ENCODE assay signal across 9 cellular contexts in genomic region chr12:91778938-91779400, GRCh38.
DNase-seq lines count a peak whose midpoint lies in the region; ATAC-seq and TF ChIP-seq lines count a peak whose summit lies in the region.
"Had no signal": no experiment of that assay in that cellular context is flagged by ENCODE, and none has a peak within 500 bp of the region (broad histone marks: within the 10 kb centered on the region; RNA-seq: fewer than 3 reads in every experiment).

No MANE protein-coding gene starts in this region.

- H3K4me2 ChIP-seq in SK-N-SH: peak overlapping the region; percentile 39; the same call in 1 of the 2 replicates

- no peaks in the 10 kb centered on the region for H3K36me3 ChIP-seq in SK-N-SH (replicated peaks in 1 of 2; ENCODE audit: control insufficient read depth in 1 of 2, insufficient read depth in 2 of 2, low read length in 1 of 2)
- H3K36me3 ChIP-seq in lung (ENCODE audit: control insufficient read depth in 2 of 2, insufficient read depth in 2 of 2, low read length in 2 of 2): no peaks in the 10 kb centered on the region

- no peak for TF ChIP-seq RAD21 in SK-N-SH (IDR thresholded peaks at IDR 0.05; ENCODE audit: low read length)

- POLR2A ChIA-PET in SK-N-SH (lab: Yijun Ruan, JAX): no interaction called here

- in situ Hi-C loops in astrocyte of the cerebellum (cut with HindIII; ENCODE audit: low sequenced_read_pairs): no loop called here

- no peak overlapping the region for H3K4me3 ChIP-seq in SK-N-SH (ENCODE audit: low read depth in 2 of 2, low read length in 1 of 2)
- no peak overlapping the region for H3K4me3 ChIP-seq in astrocyte of the cerebellum (ENCODE audit: low read depth, low read length)
- H3K4me3 ChIP-seq in lung: no peak overlapping the region

- no peaks in the 10 kb centered on the region for H4K20me1 ChIP-seq in SK-N-SH (ENCODE audit: insufficient read depth)

- H3K79me2 ChIP-seq in SK-N-SH (ENCODE audit: insufficient read depth): no peaks in the 10 kb centered on the region

- H3K4me1 ChIP-seq in SK-N-SH (ENCODE audit: control insufficient read depth in 1 of 2, insufficient read depth in 2 of 2, low read depth in 1 of 2, low read length in 1 of 2): peaks cover 4 to 18% of the 10 kb centered on the region in 2 experiments; a peak in 3 of 4 replicates
- peaks cover 0 to 2% of the 10 kb centered on the region in 2 donors for H3K4me1 ChIP-seq in lung (ENCODE audit: control insufficient read depth in 2 of 2, insufficient read depth in 2 of 2, low read length in 2 of 2)

- H3K27ac ChIP-seq in SK-N-SH (ENCODE audit: low read depth in 2 of 2, low read length in 1 of 2) (no peak overlapping the region; a peak in 1 of 4 replicates), lung (ENCODE audit: low read depth in 1 of 2, low read length in 1 of 2) (no peak overlapping the region)
- H3K27ac ChIP-seq: C4-2B had no signal

- H3K9me2 ChIP-seq in SK-N-SH: no peaks in the 10 kb centered on the region

- no peak overlapping the region for H2AFZ ChIP-seq in SK-N-SH (ENCODE audit: low read depth)

- DNase-seq in activated naive CD4-positive, alpha-beta T cell treated with Interleukin-2 at 50 U/mL for 16 hours: peak; percentile 53
- DNase-seq in activated naive CD4-positive, alpha-beta T cell (lab: John Stamatoyannopoulos, UW): no peak
- no peak for DNase-seq in SK-N-SH
- DNase-seq in astrocyte of the cerebellum (ENCODE audit: low read depth): peak; percentile 40
- DNase-seq in lung (ENCODE audit: low spot score): no peak
- peak in 4 of 6 experiments; percentile 9 to 27 (median 21) for DNase-seq in stimulated activated naive CD4-positive, alpha-beta T cell (lab: John Stamatoyannopoulos, UW)
- no peak for DNase-seq in SHP77 treated with DMSO at 0.1 percent for 48 hours (lab: John Stamatoyannopoulos, UW)

- H3K27me3 ChIP-seq in SK-N-SH (ENCODE audit: insufficient read depth) (no peaks in the 10 kb centered on the region), lung (ENCODE audit: control insufficient read depth, insufficient read depth) (no peaks in the 10 kb centered on the region)

- H3F3A ChIP-seq in SK-N-SH (replicated peaks; ENCODE audit: insufficient read depth): peaks cover 5% of the 10 kb centered on the region

- 27% methylated on average over 6 of the region's 6 CpGs for WGBS in SK-N-SH (ENCODE audit: low lambda C conversion rate)
- WGBS in lung, 2 donors: 56 to 73% methylated on average over 6 of the region's 6 CpGs

- TF ChIP-seq CTCF in SK-N-SH (IDR thresholded peaks at IDR 0.05) (no peak), astrocyte of the cerebellum (IDR thresholded peaks at IDR 0.05; ENCODE audit: low read depth, low read length, missing control alignments) (no peak), lung (IDR thresholded peaks at IDR 0.05; ENCODE audit: control extremely low read depth, extremely low read depth) (no peak)

- CTCF ChIA-PET in SK-N-SH (lab: Yijun Ruan, JAX): interaction anchor here (1.0 to 1.3 kb wide), 3 partner anchors 11 to 417 kb away, joined by 3 to 4 read pairs (median 3); no protein-coding TSS in a partner anchor

- H3K9me3 ChIP-seq in SK-N-SH (no peaks in the 10 kb centered on the region), lung (ENCODE audit: control insufficient read depth in 2 of 2, insufficient read depth in 1 of 2, low read length in 1 of 2) (peaks cover 0 to 2% of the 10 kb centered on the region in 2 donors)

- peak in 1 of 2 experiments; percentile 52; a peak in 1 of 4 replicates for TF ChIP-seq EP300 in SK-N-SH (IDR thresholded peaks at IDR 0.05; ENCODE audit: borderline replicate concordance in 1 of 2, low read depth in 1 of 2, low read length in 1 of 2)

- ATAC-seq in HG03095 (IDR thresholded peaks at IDR 0.05; ENCODE audit: unreplicated experiment): peak; percentile 91
- peak; percentile 84 for ATAC-seq in lung (ENCODE audit: insufficient read depth, low FRiP score)

- H3K9ac ChIP-seq in SK-N-SH: no peak overlapping the region

TF ChIP-seq in SK-N-SH, 30 proteins besides CTCF, POLR2A, EP300 and RAD21:
- TF ChIP-seq FOXJ3 (CRISPR knock-in tag; IDR thresholded peaks at IDR 0.05) (no peak), TEAD4 (IDR thresholded peaks at IDR 0.05; ENCODE audit: borderline replicate concordance, insufficient read depth) (peak; percentile 48; the same call in 1 of the 2 replicates), TCF12 (IDR thresholded peaks at IDR 0.05) (peak; percentile 68), CHD2 (IDR thresholded peaks at IDR 0.05; ENCODE audit: low read length, partially characterized antibody) (no peak), FOSL2 (IDR thresholded peaks at IDR 0.05; ENCODE audit: borderline replicate concordance, low read depth) (peak; percentile 83), RXRA (IDR thresholded peaks at IDR 0.05; ENCODE audit: borderline replicate concordance, low read depth) (peak; percentile 87), REST (IDR thresholded peaks at IDR 0.05; ENCODE audit: low read depth, low read length) (no peak), JUND (IDR thresholded peaks at IDR 0.05) (peak; percentile 81), POLR2AphosphoS5 (IDR thresholded peaks at IDR 0.05; ENCODE audit: low read depth, low read length) (peak; percentile 21; the same call in 1 of the 2 replicates)
- TF ChIP-seq, protein P1, sequence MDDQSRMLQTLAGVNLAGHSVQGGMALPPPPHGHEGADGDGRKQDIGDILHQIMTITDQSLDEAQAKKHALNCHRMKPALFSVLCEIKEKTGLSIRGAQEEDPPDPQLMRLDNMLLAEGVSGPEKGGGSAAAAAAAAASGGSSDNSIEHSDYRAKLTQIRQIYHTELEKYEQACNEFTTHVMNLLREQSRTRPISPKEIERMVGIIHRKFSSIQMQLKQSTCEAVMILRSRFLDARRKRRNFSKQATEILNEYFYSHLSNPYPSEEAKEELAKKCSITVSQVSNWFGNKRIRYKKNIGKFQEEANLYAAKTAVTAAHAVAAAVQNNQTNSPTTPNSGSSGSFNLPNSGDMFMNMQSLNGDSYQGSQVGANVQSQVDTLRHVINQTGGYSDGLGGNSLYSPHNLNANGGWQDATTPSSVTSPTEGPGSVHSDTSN (IDR thresholded peaks at IDR 0.05): peak; percentile 79
- TF ChIP-seq, protein P2, sequence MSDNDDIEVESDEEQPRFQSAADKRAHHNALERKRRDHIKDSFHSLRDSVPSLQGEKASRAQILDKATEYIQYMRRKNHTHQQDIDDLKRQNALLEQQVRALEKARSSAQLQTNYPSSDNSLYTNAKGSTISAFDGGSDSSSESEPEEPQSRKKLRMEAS (IDR thresholded peaks at IDR 0.05; ENCODE audit: low read depth): peak; percentile 36; the same call in 1 of the 2 replicates

Comparison
In these comparisons a context has a peak if more than half of its experiments do, and no peak if none do; other contexts are left out.
1. DNase-seq: peak in activated naive CD4-positive, alpha-beta T cell treated with Interleukin-2 at 50 U/mL for 16 hours (single experiment), astrocyte of the cerebellum (single experiment) and stimulated activated naive CD4-positive, alpha-beta T cell (4 of 6); none in activated naive CD4-positive, alpha-beta T cell (0 of 4), SK-N-SH (single experiment), lung (single experiment) and SHP77 treated with DMSO at 0.1 percent for 48 hours (single experiment).